Comparison of ENCODE assay signal across 1 cellular context in the genomic region with DNA sequence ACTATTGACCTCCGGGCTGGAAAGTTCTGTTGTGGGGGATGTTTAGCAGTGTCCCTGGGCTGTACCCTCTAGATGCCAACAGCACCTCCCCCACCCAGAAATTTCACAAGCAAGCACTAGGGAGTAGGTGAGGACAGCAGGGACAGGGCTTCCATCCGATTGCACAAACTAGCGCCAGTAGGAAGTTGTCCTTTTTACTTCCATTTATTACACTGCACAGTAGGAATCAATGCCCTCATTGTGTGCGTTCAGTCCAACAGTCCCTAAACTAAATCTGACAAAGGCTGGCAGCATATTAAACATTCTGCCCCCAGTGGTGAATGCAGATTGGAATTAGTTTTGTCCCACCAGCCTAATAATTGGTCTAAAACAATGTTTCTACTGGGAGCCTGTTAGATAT.
TF ChIP-seq lines count a peak whose summit lies in the region.

No MANE protein-coding gene starts in this region.

TF ChIP-seq in HepG2, 621 proteins besides CTCF, POLR2A, EP300 and RAD21:
- TF ChIP-seq RXRA (CRISPR knock-in tag; IDR thresholded peaks at IDR 0.05) = peak; percentile 30; the same call in 1 of the 2 replicates
- TF ChIP-seq CEBPB (IDR thresholded peaks at IDR 0.05; ENCODE audit: borderline replicate concordance, low read depth, low read length) = peak; percentile 76
- TF ChIP-seq, protein P1, sequence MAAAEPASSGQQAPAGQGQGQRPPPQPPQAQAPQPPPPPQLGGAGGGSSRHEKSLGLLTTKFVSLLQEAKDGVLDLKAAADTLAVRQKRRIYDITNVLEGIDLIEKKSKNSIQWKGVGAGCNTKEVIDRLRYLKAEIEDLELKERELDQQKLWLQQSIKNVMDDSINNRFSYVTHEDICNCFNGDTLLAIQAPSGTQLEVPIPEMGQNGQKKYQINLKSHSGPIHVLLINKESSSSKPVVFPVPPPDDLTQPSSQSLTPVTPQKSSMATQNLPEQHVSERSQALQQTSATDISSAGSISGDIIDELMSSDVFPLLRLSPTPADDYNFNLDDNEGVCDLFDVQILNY (CRISPR knock-in tag; conservative IDR thresholded peaks at IDR 0.05) = no peak
- TF ChIP-seq, protein P2, sequence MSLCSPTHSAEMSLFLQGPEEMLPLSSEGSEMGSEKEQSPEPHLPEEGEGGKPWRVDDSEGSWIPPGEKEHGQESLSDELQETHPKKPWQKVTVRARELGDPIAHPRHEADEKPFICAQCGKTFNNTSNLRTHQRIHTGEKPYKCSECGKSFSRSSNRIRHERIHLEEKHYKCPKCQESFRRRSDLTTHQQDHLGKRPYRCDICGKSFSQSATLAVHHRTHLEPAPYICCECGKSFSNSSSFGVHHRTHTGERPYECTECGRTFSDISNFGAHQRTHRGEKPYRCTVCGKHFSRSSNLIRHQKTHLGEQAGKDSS (CRISPR knock-in tag; IDR thresholded peaks at IDR 0.05; ENCODE audit: borderline replicate concordance, low read depth) = no peak
- peak; percentile 36; the same call in 1 of the 2 replicates for TF ChIP-seq CEBPG (CRISPR knock-in tag; IDR thresholded peaks at IDR 0.05)
- TF ChIP-seq ZSCAN30 (CRISPR knock-in tag; IDR thresholded peaks at IDR 0.05) = no peak
- no peak for TF ChIP-seq XBP1 (CRISPR knock-in tag; IDR thresholded peaks at IDR 0.05)
- TF ChIP-seq, protein P3, sequence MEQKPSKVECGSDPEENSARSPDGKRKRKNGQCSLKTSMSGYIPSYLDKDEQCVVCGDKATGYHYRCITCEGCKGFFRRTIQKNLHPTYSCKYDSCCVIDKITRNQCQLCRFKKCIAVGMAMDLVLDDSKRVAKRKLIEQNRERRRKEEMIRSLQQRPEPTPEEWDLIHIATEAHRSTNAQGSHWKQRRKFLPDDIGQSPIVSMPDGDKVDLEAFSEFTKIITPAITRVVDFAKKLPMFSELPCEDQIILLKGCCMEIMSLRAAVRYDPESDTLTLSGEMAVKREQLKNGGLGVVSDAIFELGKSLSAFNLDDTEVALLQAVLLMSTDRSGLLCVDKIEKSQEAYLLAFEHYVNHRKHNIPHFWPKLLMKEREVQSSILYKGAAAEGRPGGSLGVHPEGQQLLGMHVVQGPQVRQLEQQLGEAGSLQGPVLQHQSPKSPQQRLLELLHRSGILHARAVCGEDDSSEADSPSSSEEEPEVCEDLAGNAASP (CRISPR knock-in tag; IDR thresholded peaks at IDR 0.05; ENCODE audit: borderline replicate concordance) = peak; percentile 65; the same call in 1 of the 2 replicates
- no peak for TF ChIP-seq ZBTB1 (CRISPR knock-in tag; IDR thresholded peaks at IDR 0.05; ENCODE audit: borderline replicate concordance)
- TF ChIP-seq, protein P4, sequence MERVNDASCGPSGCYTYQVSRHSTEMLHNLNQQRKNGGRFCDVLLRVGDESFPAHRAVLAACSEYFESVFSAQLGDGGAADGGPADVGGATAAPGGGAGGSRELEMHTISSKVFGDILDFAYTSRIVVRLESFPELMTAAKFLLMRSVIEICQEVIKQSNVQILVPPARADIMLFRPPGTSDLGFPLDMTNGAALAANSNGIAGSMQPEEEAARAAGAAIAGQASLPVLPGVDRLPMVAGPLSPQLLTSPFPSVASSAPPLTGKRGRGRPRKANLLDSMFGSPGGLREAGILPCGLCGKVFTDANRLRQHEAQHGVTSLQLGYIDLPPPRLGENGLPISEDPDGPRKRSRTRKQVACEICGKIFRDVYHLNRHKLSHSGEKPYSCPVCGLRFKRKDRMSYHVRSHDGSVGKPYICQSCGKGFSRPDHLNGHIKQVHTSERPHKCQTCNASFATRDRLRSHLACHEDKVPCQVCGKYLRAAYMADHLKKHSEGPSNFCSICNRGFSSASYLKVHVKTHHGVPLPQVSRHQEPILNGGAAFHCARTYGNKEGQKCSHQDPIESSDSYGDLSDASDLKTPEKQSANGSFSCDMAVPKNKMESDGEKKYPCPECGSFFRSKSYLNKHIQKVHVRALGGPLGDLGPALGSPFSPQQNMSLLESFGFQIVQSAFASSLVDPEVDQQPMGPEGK (CRISPR knock-in tag; IDR thresholded peaks at IDR 0.05) = 0 out of 2 replicates have a peak, but pooled peaks have one; percentile 10
- TF ChIP-seq, protein P5, sequence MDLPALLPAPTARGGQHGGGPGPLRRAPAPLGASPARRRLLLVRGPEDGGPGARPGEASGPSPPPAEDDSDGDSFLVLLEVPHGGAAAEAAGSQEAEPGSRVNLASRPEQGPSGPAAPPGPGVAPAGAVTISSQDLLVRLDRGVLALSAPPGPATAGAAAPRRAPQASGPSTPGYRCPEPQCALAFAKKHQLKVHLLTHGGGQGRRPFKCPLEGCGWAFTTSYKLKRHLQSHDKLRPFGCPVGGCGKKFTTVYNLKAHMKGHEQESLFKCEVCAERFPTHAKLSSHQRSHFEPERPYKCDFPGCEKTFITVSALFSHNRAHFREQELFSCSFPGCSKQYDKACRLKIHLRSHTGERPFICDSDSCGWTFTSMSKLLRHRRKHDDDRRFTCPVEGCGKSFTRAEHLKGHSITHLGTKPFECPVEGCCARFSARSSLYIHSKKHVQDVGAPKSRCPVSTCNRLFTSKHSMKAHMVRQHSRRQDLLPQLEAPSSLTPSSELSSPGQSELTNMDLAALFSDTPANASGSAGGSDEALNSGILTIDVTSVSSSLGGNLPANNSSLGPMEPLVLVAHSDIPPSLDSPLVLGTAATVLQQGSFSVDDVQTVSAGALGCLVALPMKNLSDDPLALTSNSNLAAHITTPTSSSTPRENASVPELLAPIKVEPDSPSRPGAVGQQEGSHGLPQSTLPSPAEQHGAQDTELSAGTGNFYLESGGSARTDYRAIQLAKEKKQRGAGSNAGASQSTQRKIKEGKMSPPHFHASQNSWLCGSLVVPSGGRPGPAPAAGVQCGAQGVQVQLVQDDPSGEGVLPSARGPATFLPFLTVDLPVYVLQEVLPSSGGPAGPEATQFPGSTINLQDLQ (CRISPR knock-in tag; IDR thresholded peaks at IDR 0.05) = no peak
- no peak for TF ChIP-seq ZNF615 (CRISPR knock-in tag; IDR thresholded peaks at IDR 0.05; ENCODE audit: borderline replicate concordance)
- no peak for TF ChIP-seq PAWR (CRISPR knock-in tag; IDR thresholded peaks at IDR 0.05; ENCODE audit: borderline replicate concordance)
- TF ChIP-seq, protein P6, sequence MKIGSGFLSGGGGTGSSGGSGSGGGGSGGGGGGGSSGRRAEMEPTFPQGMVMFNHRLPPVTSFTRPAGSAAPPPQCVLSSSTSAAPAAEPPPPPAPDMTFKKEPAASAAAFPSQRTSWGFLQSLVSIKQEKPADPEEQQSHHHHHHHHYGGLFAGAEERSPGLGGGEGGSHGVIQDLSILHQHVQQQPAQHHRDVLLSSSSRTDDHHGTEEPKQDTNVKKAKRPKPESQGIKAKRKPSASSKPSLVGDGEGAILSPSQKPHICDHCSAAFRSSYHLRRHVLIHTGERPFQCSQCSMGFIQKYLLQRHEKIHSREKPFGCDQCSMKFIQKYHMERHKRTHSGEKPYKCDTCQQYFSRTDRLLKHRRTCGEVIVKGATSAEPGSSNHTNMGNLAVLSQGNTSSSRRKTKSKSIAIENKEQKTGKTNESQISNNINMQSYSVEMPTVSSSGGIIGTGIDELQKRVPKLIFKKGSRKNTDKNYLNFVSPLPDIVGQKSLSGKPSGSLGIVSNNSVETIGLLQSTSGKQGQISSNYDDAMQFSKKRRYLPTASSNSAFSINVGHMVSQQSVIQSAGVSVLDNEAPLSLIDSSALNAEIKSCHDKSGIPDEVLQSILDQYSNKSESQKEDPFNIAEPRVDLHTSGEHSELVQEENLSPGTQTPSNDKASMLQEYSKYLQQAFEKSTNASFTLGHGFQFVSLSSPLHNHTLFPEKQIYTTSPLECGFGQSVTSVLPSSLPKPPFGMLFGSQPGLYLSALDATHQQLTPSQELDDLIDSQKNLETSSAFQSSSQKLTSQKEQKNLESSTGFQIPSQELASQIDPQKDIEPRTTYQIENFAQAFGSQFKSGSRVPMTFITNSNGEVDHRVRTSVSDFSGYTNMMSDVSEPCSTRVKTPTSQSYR (CRISPR knock-in tag; IDR thresholded peaks at IDR 0.05; ENCODE audit: borderline replicate concordance) = peak; percentile 91
- TF ChIP-seq, protein P7, sequence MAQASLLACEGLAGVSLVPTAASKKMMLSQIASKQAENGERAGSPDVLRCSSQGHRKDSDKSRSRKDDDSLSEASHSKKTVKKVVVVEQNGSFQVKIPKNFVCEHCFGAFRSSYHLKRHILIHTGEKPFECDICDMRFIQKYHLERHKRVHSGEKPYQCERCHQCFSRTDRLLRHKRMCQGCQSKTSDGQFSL (CRISPR knock-in tag; IDR thresholded peaks at IDR 0.05) = no peak
- TF ChIP-seq CC2D1A (CRISPR knock-in tag; IDR thresholded peaks at IDR 0.05) = no peak
- TF ChIP-seq KDM2A (CRISPR knock-in tag; IDR thresholded peaks at IDR 0.05; ENCODE audit: borderline replicate concordance, low read depth) = no peak
- TF ChIP-seq, protein P8, sequence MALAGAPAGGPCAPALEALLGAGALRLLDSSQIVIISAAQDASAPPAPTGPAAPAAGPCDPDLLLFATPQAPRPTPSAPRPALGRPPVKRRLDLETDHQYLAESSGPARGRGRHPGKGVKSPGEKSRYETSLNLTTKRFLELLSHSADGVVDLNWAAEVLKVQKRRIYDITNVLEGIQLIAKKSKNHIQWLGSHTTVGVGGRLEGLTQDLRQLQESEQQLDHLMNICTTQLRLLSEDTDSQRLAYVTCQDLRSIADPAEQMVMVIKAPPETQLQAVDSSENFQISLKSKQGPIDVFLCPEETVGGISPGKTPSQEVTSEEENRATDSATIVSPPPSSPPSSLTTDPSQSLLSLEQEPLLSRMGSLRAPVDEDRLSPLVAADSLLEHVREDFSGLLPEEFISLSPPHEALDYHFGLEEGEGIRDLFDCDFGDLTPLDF (CRISPR knock-in tag; IDR thresholded peaks at IDR 0.05) = no peak
TF ChIP-seq in HepG2: peak in this region for 6.
